In the genomic region with DNA sequence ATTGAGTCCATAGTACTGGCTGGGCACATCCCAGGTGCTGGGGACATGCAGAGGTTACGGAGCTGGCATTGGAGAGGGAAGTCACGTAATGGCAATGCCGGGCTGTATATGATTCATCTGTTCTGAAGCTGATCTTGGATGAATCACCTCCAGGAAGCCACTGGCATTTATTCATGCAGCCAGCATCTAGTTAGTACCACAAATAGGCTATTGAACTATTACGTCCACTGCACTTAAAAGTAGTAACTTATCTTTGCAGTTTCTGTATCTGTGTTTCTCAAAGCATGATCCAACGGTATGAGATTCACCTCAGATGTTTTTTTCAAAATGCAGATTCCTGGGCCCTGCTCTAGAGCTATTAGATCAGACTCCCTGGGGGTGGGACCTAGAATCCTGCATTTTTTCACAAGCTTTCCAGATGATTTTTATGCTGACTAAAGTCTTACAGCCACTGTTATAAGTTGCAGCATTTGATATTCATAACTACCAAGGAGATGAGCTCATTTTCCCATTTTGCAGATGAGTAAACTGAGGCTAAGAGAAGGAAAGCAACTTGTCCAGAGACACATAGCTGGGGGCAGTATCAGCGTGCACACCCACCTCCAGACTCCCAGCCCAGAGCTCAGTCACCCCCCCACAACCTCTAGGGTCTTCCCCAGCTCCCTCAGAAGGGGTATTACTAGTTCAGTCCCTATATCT, we compare ENCODE assay signal across 10 cellular contexts. TPM values are rescaled to one million over a fixed set of nuclear protein-coding genes. Genes with fewer than 3 reads are reported as not detected.
DNase-seq lines count a peak whose midpoint lies in the region; ATAC-seq and TF ChIP-seq lines count a peak whose summit lies in the region.
"Had no signal": no experiment of that assay in that cellular context is flagged by ENCODE, and none has a peak within 500 bp of the region (broad histone marks: within the 10 kb centered on the region; RNA-seq: fewer than 3 reads in every experiment).

No MANE protein-coding gene starts in this region.

- H4K20me1 ChIP-seq in BLaER1 treated with 17β-estradiol and CSF1 and Interleukin-3, amounts not matched to agents 10 nM and 100 nM, result peaks cover 0 to 20% (median 6%) of the 10 kb centered on the region in 11 experiments; a peak in 12 of 22 replicates

- H3K27ac Mint-ChIP-seq in neural crest cell (ENCODE audit: unreplicated experiment), result peak overlapping the region; percentile 88
- H3K27ac Mint-ChIP-seq in CD4-positive, alpha-beta T cell, result no peak overlapping the region

- ATAC-seq in GM19351 (IDR thresholded peaks at IDR 0.05; ENCODE audit: unreplicated experiment), result no peak
- no peak for ATAC-seq in HG03108 (IDR thresholded peaks at IDR 0.05; ENCODE audit: unreplicated experiment)
- no peak for ATAC-seq in CD4-positive, alpha-beta T cell (ENCODE audit: poor library complexity)
- no peak for ATAC-seq in GM18873 (IDR thresholded peaks at IDR 0.05; ENCODE audit: low FRiP score, unreplicated experiment)

- H3K4me1 ChIP-seq in BLaER1 treated with 17β-estradiol and CSF1 and Interleukin-3, amounts not matched to agents 10 nM and 100 nM, result peaks cover 0 to 60% (median 24%) of the 10 kb centered on the region in 10 experiments; a peak in 16 of 20 replicates

- H3K4me1 Mint-ChIP-seq in neural crest cell, result peaks cover 19% of the 10 kb centered on the region
- H3K4me1 Mint-ChIP-seq in CD4-positive, alpha-beta T cell (ENCODE audit: low read depth), result peaks cover 13% of the 10 kb centered on the region

- intact Hi-C loops in CD4-positive, alpha-beta T cell (cut with DNase I, micrococcal nuclease), result loop anchor here (1.0 kb wide), 2 partner anchors 52 to 161 kb away; partner anchors contain the start of gene BCL2L1 (in 1 of the 2)

- CTCF ChIA-PET in CD4-positive, alpha-beta T cell (lab: Charles Lee), result interaction anchor here (0.9 to 3.4 kb wide), 8 partner anchors 9 to 101 kb away, joined by 3 to 115 read pairs (median 8); partner anchors contain the start of gene ID1

- H3K4me3 ChIP-seq in BLaER1 treated with 17β-estradiol and CSF1 and Interleukin-3, amounts not matched to agents 10 nM and 100 nM, result peak overlapping the region in 2 of 10 experiments; percentile 28 to 42; a peak in 2 of 20 replicates
- H3K4me3 ChIP-seq in cardiac fibroblast (replicated peaks in 1 of 2; ENCODE audit: low read depth in 2 of 2, low read length in 2 of 2), result no peak overlapping the region

- H3K27ac ChIP-seq in BLaER1 treated with 17β-estradiol and CSF1 and Interleukin-3, amounts not matched to agents 10 nM and 100 nM, result peak overlapping the region in 10 of 11 experiments; percentile 56 to 90 (median 82); a peak in 20 of 22 replicates
- H3K27ac ChIP-seq in CD4-positive, alpha-beta T cell (ENCODE audit: low read depth, low read length), result no peak overlapping the region

- H3K4me2 ChIP-seq in BLaER1 treated with 17β-estradiol and CSF1 and Interleukin-3, amounts not matched to agents 10 nM and 100 nM, result peak overlapping the region in 6 of 11 experiments; percentile 50 to 87 (median 70); a peak in 12 of 22 replicates

- H3K9me3 ChIP-seq in BLaER1 treated with 17β-estradiol and CSF1 and Interleukin-3, amounts not matched to agents 10 nM and 100 nM (replicated peaks in 1 of 11), result no peaks in the 10 kb centered on the region
- no peaks in the 10 kb centered on the region for H3K9me3 ChIP-seq in CD4-positive, alpha-beta T cell (ENCODE audit: control insufficient read depth, low read length)

- H3K27me3 ChIP-seq in BLaER1 treated with 17β-estradiol and CSF1 and Interleukin-3, amounts not matched to agents 10 nM and 100 nM, result no peaks in the 10 kb centered on the region
- no peaks in the 10 kb centered on the region for H3K27me3 ChIP-seq in CD4-positive, alpha-beta T cell (ENCODE audit: control insufficient read depth, insufficient read depth, low read length)

- H3K9ac ChIP-seq in BLaER1 treated with 17β-estradiol and CSF1 and Interleukin-3, amounts not matched to agents 10 nM and 100 nM, result peak overlapping the region in 9 of 11 experiments; percentile 34 to 78 (median 64); a peak in 15 of 22 replicates

- DNase-seq in LHCN-M2 (ENCODE audit: low read depth) (peak; percentile 97), cardiac fibroblast (ENCODE audit: low read depth in 2 of 2) (peak; percentile 92 to 98), neural crest cell (ENCODE audit: low read depth, low spot score) (no peak)
- DNase-seq in CD4-positive, alpha-beta T cell, result no peak
- DNase-seq: T-helper 9 cell had no signal

- H3K9me3 Mint-ChIP-seq in neural crest cell, result no peaks in the 10 kb centered on the region
- no peaks in the 10 kb centered on the region for H3K9me3 Mint-ChIP-seq in CD4-positive, alpha-beta T cell
- H3K9me3 Mint-ChIP-seq: memory B cell had no signal

- POLR2A ChIA-PET in CD4-positive, alpha-beta T cell (lab: Charles Lee), result interaction anchor here (1.1 to 3.7 kb wide), 4 partner anchors 12 to 163 kb away, joined by 4 to 33 read pairs (median 10); partner anchors contain the start of gene ID1

- H3K36me3 ChIP-seq in BLaER1 treated with 17β-estradiol and CSF1 and Interleukin-3, amounts not matched to agents 10 nM and 100 nM, result peaks cover 67 to 97% (median 83%) of the 10 kb centered on the region in 11 experiments

- TF ChIP-seq CTCF in cardiac fibroblast (IDR thresholded peaks at IDR 0.05; ENCODE audit: low read depth, low read length) (no peak), neural crest cell (conservative IDR thresholded peaks at IDR 0.05) (no peak)
- no peak for TF ChIP-seq CTCF in CD4-positive, alpha-beta T cell (IDR thresholded peaks at IDR 0.05)

- H3K36me3 Mint-ChIP-seq in neural crest cell (ENCODE audit: low read depth), result peaks cover 15% of the 10 kb centered on the region
- peaks cover 73% of the 10 kb centered on the region for H3K36me3 Mint-ChIP-seq in CD4-positive, alpha-beta T cell (ENCODE audit: low read depth)

- H3K4me3 Mint-ChIP-seq in neural crest cell, result no peak overlapping the region
- H3K4me3 Mint-ChIP-seq in CD4-positive, alpha-beta T cell, result no peak overlapping the region
- H3K4me3 Mint-ChIP-seq: memory B cell had no signal

- peaks cover 3% of the 10 kb centered on the region for H3K27me3 Mint-ChIP-seq in neural crest cell (ENCODE audit: low read depth)
- no peaks in the 10 kb centered on the region for H3K27me3 Mint-ChIP-seq in CD4-positive, alpha-beta T cell
- H3K27me3 Mint-ChIP-seq: memory B cell had no signal

RNA-seq across cellular contexts. Expression of gene ID1, which starts 44.0 kb away (rescaled TPM):
- total RNA-seq in LHCN-M2 (2014; rRNA removed) (775 and 1,134 TPM in 2 replicates), neural crest cell (4.3 and 5.8 TPM in 2 replicates)
- polyA plus RNA-seq in LHCN-M2 (2012), result 274 TPM
- 10 to 100 TPM; 22.8 to 24.2 TPM for total RNA-seq in CD4-positive, alpha-beta T cell

RNA-seq across cellular contexts. Expression of gene HM13, which starts 46.8 kb away (rescaled TPM):
- total RNA-seq in LHCN-M2 (2014; rRNA removed), result 66.4 and 105 TPM in 2 replicates
- 192 TPM for polyA plus RNA-seq in LHCN-M2 (2012)
- 179 and 185 TPM in 2 replicates for total RNA-seq in neural crest cell
- total RNA-seq in CD4-positive, alpha-beta T cell, result 100 to 1,000 TPM in 1 of 2 experiments, 10 to 100 TPM in 1; 97.8 to 113 TPM

Comparison
In these comparisons a context has a peak if more than half of its experiments do, and no peak if none do; other contexts are left out.
1. DNase-seq: peak in LHCN-M2 (single experiment) and cardiac fibroblast (2 of 2); none in neural crest cell (single experiment) and CD4-positive, alpha-beta T cell (0 of 10).
2. RNA of gene ID1, which starts 44.0 kb away (total RNA-seq): 775 to 1,134 TPM in LHCN-M2; 22.8 to 24.2 TPM in CD4-positive, alpha-beta T cell and 4.3 to 5.8 TPM in neural crest cell; every median in the first group is over 10 times any median in the second.